In the genomic region with DNA sequence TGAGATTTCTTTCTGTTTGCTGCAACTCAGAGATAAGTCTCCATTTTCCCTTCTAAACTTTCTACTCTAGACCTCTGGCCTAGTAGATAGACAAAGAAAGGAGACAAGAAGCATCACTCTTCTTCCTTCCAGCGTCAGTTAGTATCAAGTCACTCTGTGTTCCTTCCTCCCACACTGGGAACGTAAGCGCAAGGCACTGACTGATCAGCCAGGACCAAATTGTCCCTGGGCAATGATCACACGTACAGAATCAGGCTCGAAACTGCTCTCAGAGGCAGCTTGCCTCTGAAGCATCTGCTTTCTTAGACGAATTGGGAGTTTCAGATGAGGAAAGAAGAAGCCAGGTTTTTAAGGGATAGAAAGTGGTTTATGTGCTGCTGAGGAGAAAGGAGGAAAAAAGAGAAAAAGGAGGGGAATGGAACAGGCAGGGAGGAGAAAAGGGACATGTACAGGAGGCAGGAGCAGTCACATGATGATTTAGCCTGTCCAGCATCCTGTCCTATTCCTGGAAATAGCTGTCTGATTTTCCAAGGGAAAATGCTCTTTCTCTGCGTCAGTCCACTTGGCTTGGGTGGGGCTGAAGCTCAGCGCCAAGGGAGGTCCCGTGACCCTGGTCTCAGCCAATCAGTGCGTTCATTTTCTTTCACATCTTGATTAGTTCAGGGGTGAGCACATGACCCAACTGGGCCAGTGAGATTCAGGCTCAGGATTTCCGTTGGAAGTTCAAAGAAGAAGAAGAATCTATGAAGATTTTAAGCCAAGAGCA, we compare ENCODE assay signal across 13 cellular contexts.
DNase-seq lines count a peak whose midpoint lies in the region; ATAC-seq, FAIRE-seq and TF ChIP-seq lines count a peak whose summit lies in the region.
"Had no signal": no experiment of that assay in that cellular context is flagged by ENCODE, and none has a peak within 500 bp of the region (broad histone marks: within the 10 kb centered on the region; RNA-seq: fewer than 3 reads in every experiment).

No MANE protein-coding gene starts in this region.

- no peak for TF ChIP-seq CTCF in osteoblast (IDR thresholded peaks at IDR 0.05; ENCODE audit: extremely low read depth, low read depth, low read length)

- peak in 32 of 58 donors; percentile 2 to 73 (median 27) for DNase-seq in anterior cingulate cortex (lab: John Stamatoyannopoulos, UW)
- peak; percentile 79 for DNase-seq in Right ventricle myocardium superior
- no peak for DNase-seq in osteoblast (ENCODE audit: insufficient read length, low spot score, missing footprints)
- DNase-seq in ureter (ENCODE audit: low spot score), result peak; percentile 81
- DNase-seq in KG1 (lab: John Stamatoyannopoulos, UW), result no peak
- DNase-seq in frontal cortex (ENCODE audit: low spot score in 2 of 2), result no peak
- DNase-seq: activated T-cell treated with anti-CD3 and anti-CD28 coated beads, Interleukin-2, amount 50 U/mL, for 48 hours; DMS153; immature natural killer cell; NCI-H1092 treated with DMSO at 0.1 percent for 48 hours had no signal

- H3K4me1 ChIP-seq in osteoblast (ENCODE audit: insufficient read depth, low read length), result peaks cover under 1% of the 10 kb centered on the region

- no peaks in the 10 kb centered on the region for H4K20me1 ChIP-seq in osteoblast (ENCODE audit: insufficient read depth, low read length)

- H3K36me3 ChIP-seq in osteoblast (ENCODE audit: insufficient read depth, low read length), result no peaks in the 10 kb centered on the region

- H3K79me2 ChIP-seq in osteoblast (ENCODE audit: insufficient read depth, low read length), result no peaks in the 10 kb centered on the region

- no peak overlapping the region for H3K27ac ChIP-seq in osteoblast (ENCODE audit: low read depth, low read length)

- H3K27me3 ChIP-seq in osteoblast (ENCODE audit: insufficient read depth, low read length), result no peaks in the 10 kb centered on the region

- no peaks in the 10 kb centered on the region for H3K9me3 ChIP-seq in osteoblast (ENCODE audit: low read depth, low read length)

- H2AFZ ChIP-seq in osteoblast (ENCODE audit: low read length), result peak overlapping the region; percentile 19
- H2AFZ ChIP-seq: GM23338 had no signal

- intact Hi-C loops in Right ventricle myocardium superior (cut with DNase I), result no loop called here

- ATAC-seq in Right ventricle myocardium superior (ENCODE audit: poor library complexity), result peak; percentile 97
- ATAC-seq in GM18520 (IDR thresholded peaks at IDR 0.05; ENCODE audit: unreplicated experiment), result no peak
- ATAC-seq in GM19395 (IDR thresholded peaks at IDR 0.05; ENCODE audit: unreplicated experiment), result no peak
- ATAC-seq: GM23338 had no signal

- FAIRE-seq in frontal cortex (lab: Jason Lieb, UNC), result no peak

- H3K4me3 ChIP-seq in osteoblast (ENCODE audit: insufficient read depth, low read length), result no peak overlapping the region
- H3K4me3 ChIP-seq: GM23338 had no signal

- no peak overlapping the region for H3K4me2 ChIP-seq in osteoblast (ENCODE audit: insufficient read depth, low read length)
- H3K4me2 ChIP-seq: GM23338 had no signal

Comparison
In these comparisons a context has a peak if more than half of its experiments do, and no peak if none do; other contexts are left out.
1. DNase-seq: peak in anterior cingulate cortex (32 of 58), Right ventricle myocardium superior (single experiment) and ureter (single experiment); none in osteoblast (single experiment), KG1 (single experiment) and frontal cortex (0 of 2).